Comparison of ENCODE assay signal across 9 cellular contexts in genomic region chr12:114682101-114682919, GRCh38. TPM values are rescaled to one million over a fixed set of nuclear protein-coding genes. Genes with fewer than 3 reads are reported as not detected.
A peak's percentile ranks its signal among the peaks of the same experiment; 100 is the strongest.
DNase-seq lines count a peak whose midpoint lies in the region; ATAC-seq and TF ChIP-seq lines count a peak whose summit lies in the region.
"Had no signal": no experiment of that assay in that cellular context is flagged by ENCODE, and none has a peak within 500 bp of the region (broad histone marks: within the 10 kb centered on the region; RNA-seq: fewer than 3 reads in every experiment).

No MANE protein-coding gene starts in this region.

- H3K9ac ChIP-seq in mesendoderm (ENCODE audit: low read length) = peak overlapping the region; percentile 80

- no peak for TF ChIP-seq POLR2A in upper lobe of left lung (IDR thresholded peaks at IDR 0.05)

- WGBS in mesendoderm (ENCODE audit: extremely low coverage, insufficient coverage, low lambda C conversion rate) = no CpG with 5 or more reads among the region's 15 CpGs
- WGBS in upper lobe of left lung, 2 donors = 19 to 23% methylated on average over 15 of the region's 15 CpGs

- H2BK15ac ChIP-seq in mesendoderm (replicated peaks; ENCODE audit: low read depth) = no peak overlapping the region

- no peak overlapping the region for H4K8ac ChIP-seq in mesendoderm (ENCODE audit: low read depth, low read length)

- H2BK5ac ChIP-seq in mesendoderm (ENCODE audit: low read length) = peak overlapping the region; percentile 49

- TF ChIP-seq EP300 in upper lobe of left lung (IDR thresholded peaks at IDR 0.05) = no peak

- H3K4me1 ChIP-seq in cardiac muscle cell (ENCODE audit: low read depth) = peaks cover 42% of the 10 kb centered on the region
- H3K4me1 ChIP-seq in mesendoderm (ENCODE audit: control insufficient read depth, low read depth, low read length) = peaks cover 13% of the 10 kb centered on the region
- H3K4me1 ChIP-seq in upper lobe of left lung = peaks cover 3 to 18% (median 11%) of the 10 kb centered on the region in 4 donors

- TF ChIP-seq CTCF in cardiac muscle cell (IDR thresholded peaks at IDR 0.05; ENCODE audit: low read depth, low read length) (no peak), cardiac fibroblast (IDR thresholded peaks at IDR 0.05; ENCODE audit: low read depth, low read length) (no peak), upper lobe of left lung (IDR thresholded peaks at IDR 0.05) (no peak)

- no peak overlapping the region for H3K23ac ChIP-seq in mesendoderm (ENCODE audit: low read length)

- H2AK5ac ChIP-seq in mesendoderm (ENCODE audit: low read length) = no peak overlapping the region

- H3K18ac ChIP-seq in mesendoderm (ENCODE audit: low read length) = peak overlapping the region; percentile 93

- H2BK120ac ChIP-seq in mesendoderm (ENCODE audit: low read depth, low read length) = no peak overlapping the region

- H3K27me3 ChIP-seq in cardiac muscle cell (peaks cover 22% of the 10 kb centered on the region), mesendoderm (ENCODE audit: insufficient read depth, low read length, poor library complexity) (no peaks in the 10 kb centered on the region), upper lobe of left lung (peaks cover 0 to 26% (median 8%) of the 10 kb centered on the region in 4 donors)

- H3K9me3 ChIP-seq in cardiac muscle cell (ENCODE audit: low read depth) = no peaks in the 10 kb centered on the region
- no peaks in the 10 kb centered on the region for H3K9me3 ChIP-seq in upper lobe of left lung

- H3K4me3 ChIP-seq in cardiac muscle cell = peak overlapping the region; percentile 73
- H3K4me3 ChIP-seq in cardiac fibroblast (replicated peaks in 1 of 2; ENCODE audit: low read depth in 2 of 2, low read length in 2 of 2) = peak overlapping the region; percentile 70 to 85
- H3K4me3 ChIP-seq in mesendoderm (ENCODE audit: low read length) = peak overlapping the region; percentile 57
- peak overlapping the region; percentile 29 to 61 (median 51) for H3K4me3 ChIP-seq in upper lobe of left lung

- intact Hi-C loops in left cardiac atrium (cut with DNase I) = loop anchor here in 1 of 2 donors (5.0 to 10.0 kb wide), 2 partner anchors 115 to 652 kb away; no protein-coding TSS in a partner anchor

- peaks cover 58% of the 10 kb centered on the region for H3K79me2 ChIP-seq in mesendoderm (ENCODE audit: control insufficient read depth, insufficient read depth, low read length)

- peak overlapping the region; percentile 37 for H3K4me2 ChIP-seq in mesendoderm (ENCODE audit: low read length)

- peak overlapping the region; percentile 84 for H3K56ac ChIP-seq in mesendoderm (ENCODE audit: low read length)

- H3K36me3 ChIP-seq in cardiac muscle cell (no peaks in the 10 kb centered on the region), mesendoderm (ENCODE audit: control insufficient read depth, insufficient read depth, low read length) (peaks cover 10% of the 10 kb centered on the region), upper lobe of left lung (peaks cover 0 to 26% (median 1%) of the 10 kb centered on the region in 4 donors)

- H3K27ac ChIP-seq in cardiac muscle cell (peak overlapping the region; percentile 96), mesendoderm (ENCODE audit: low read depth, low read length) (no peak overlapping the region), upper lobe of left lung (peak overlapping the region; percentile 89 to 94 (median 93))

- H3K4ac ChIP-seq in mesendoderm (ENCODE audit: low read depth, low read length) = no peak overlapping the region

- ATAC-seq in left cardiac atrium (no peak), upper lobe of left lung (ENCODE audit: low FRiP score in 2 of 2) (no peak), GM21360 (IDR thresholded peaks at IDR 0.05; ENCODE audit: unreplicated experiment) (no peak)

- H3K79me1 ChIP-seq in mesendoderm (ENCODE audit: low read length) = peaks cover 14% of the 10 kb centered on the region

- H4K5ac ChIP-seq in mesendoderm (ENCODE audit: low read length) = no peak overlapping the region

- DNase-seq in cardiac muscle cell (ENCODE audit: low read depth in 1 of 2, low spot score in 1 of 2) (no peak), left cardiac atrium (no peak), cardiac fibroblast (ENCODE audit: low read depth in 2 of 2) (peak in 1 of 2 donors; percentile 37), mesendoderm (no peak), upper lobe of left lung (no peak), LoVo (ENCODE audit: low spot score) (no peak), hepatic stellate cell (ENCODE audit: low spot score) (no peak)

RNA-seq across cellular contexts. Expression of gene TBX3, which starts 1.7 kb away (rescaled TPM):
- total RNA-seq in cardiac muscle cell = 69.4 and 87.5 TPM in 2 replicates
- 63.7 and 78.3 TPM in 2 replicates for polyA plus RNA-seq in cardiac muscle cell
- total RNA-seq in left cardiac atrium = 10 to 100 TPM in 1 of 2 donors, 1 to 10 TPM in 1; 7.7 to 14.3 TPM
- 2.1 TPM for polyA plus RNA-seq in mesendoderm (2013, experiment 1 of 2)
- 2.1 TPM for polyA plus RNA-seq in mesendoderm (2013, experiment 2 of 2)
- total RNA-seq in upper lobe of left lung = 100 to 1,000 TPM in 1 of 6 donors, 10 to 100 TPM in 5; 29.5 to 107 (median 36.2) TPM
- total RNA-seq: G401 had no signal
